ENCODE assay signal across 1 cellular context in the genomic region with DNA sequence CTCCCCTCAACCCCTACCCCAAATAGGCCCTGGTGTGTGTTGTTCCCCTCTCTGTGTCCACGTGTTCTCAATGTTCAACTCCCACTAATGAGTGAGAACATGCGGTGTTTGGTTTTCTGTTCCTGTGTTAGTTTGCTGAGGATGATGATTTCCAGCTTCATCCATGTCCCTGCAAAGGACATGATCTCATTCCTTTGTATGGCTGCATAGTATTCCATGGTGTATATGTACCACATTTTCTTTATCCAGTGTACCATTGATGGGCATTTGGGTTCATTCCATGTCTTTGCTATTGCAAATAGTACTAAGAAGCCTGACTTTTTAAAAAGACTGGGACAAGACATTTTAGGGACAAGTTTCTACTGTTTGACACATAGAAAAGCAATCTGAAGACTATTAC. TPM values are rescaled to one million over a fixed set of nuclear protein-coding genes. Genes with fewer than 3 reads are reported as not detected.
"Had no signal": no experiment of that assay in that cellular context is flagged by ENCODE, and none has a peak within 500 bp of the region (broad histone marks: within the 10 kb centered on the region; RNA-seq: fewer than 3 reads in every experiment).

No MANE protein-coding gene starts in this region.

RNA-seq across cellular contexts. Expression of a gene that starts 20.8 kb away (rescaled TPM):
- polyA plus RNA-seq: immature natural killer cell had no signal
